Comparison of ENCODE assay signal across 8 cellular contexts in the genomic region with DNA sequence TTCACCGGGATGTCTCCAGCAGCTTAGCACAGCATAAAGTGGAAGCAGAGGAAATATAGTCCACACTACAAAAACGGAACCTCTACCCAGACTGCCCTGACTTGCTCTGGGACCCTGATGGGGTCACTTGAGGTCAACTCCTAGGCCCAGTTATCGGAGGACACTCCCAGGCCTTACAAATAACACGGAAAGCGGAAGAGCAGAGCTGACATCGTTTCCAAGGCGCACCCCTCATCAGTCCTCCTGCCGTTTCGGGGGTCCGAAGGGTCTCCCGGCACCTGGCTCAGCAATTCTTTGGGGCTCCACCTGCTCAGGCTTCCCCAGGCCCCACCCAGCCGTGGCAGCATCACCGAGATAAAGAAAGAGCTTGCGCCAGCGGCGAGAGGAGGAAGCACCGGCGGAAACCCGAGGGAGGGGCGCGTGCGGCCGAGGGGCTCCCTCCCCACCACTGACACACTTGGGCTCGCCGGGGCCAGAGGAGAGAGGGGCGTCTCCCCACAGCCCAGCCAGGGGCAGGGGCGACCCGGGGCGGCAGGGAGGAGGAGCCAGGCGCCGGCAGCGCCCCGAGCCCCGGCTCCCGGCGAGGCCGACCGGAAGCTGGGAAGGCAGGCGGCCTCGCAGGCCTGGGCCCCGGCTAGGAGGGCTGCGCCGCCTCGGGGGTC. TPM values are rescaled to one million over a fixed set of nuclear protein-coding genes. Genes with fewer than 3 reads are reported as not detected.
DNase-seq lines count a peak whose midpoint lies in the region.

No MANE protein-coding gene starts in this region.

- H3K27ac ChIP-seq in HUES64 (ENCODE audit: low read depth, low read length) (no peak overlapping the region), layer of hippocampus (ENCODE audit: low read depth, low read length) (peak overlapping the region; percentile 78)

- H3K27me3 ChIP-seq in HUES64 (ENCODE audit: insufficient read depth, low read length) (peaks cover 6% of the 10 kb centered on the region; the same call in 1 of the 2 replicates), layer of hippocampus (ENCODE audit: control insufficient read depth, insufficient read depth, low read length) (no peaks in the 10 kb centered on the region)

- WGBS in HUES64, result 7% methylated on average over 44 of the region's 44 CpGs

- DNase-seq in DMS53 (lab: John Stamatoyannopoulos, UW) (peak; percentile 66), DMS53 treated with DMSO at 0.1 percent for 48 hours (lab: John Stamatoyannopoulos, UW; ENCODE audit: unreplicated experiment) (no peak), HuH-7.5 (ENCODE audit: low spot score) (no peak)
- peak; percentile 24 for DNase-seq in activated CD4-positive, CD25-positive, alpha-beta regulatory T cell treated with anti-CD3 and anti-CD28 coated beads, Interleukin-2, amount 50 U/mL, for 16 hours (ENCODE audit: low read depth, low spot score)
- peak; percentile 79 for DNase-seq in central memory CD4-positive, alpha-beta T cell
- peak; percentile 59 for DNase-seq in stimulated activated CD4-positive, alpha-beta T cell treated with anti-CD3 and anti-CD28 coated beads, Interleukin-1b, Interleukin-23, amount 100 ng/mL, for 48 hours

- peak overlapping the region; percentile 77 for H3K4me3 ChIP-seq in HUES64 (ENCODE audit: low read length)

- peaks cover 3% of the 10 kb centered on the region; the same call in 1 of the 2 replicates for H3K4me1 ChIP-seq in HUES64 (ENCODE audit: insufficient read depth, low read length)

- H3K9me3 ChIP-seq in HUES64 (ENCODE audit: insufficient read depth, low read depth, low read length), result no peaks in the 10 kb centered on the region

- H3K9ac ChIP-seq in HUES64 (ENCODE audit: low read depth, low read length), result peak overlapping the region; percentile 62

- H3K36me3 ChIP-seq in HUES64 (ENCODE audit: insufficient read depth, low read length), result peaks cover 6% of the 10 kb centered on the region; the same call in 1 of the 2 replicates

RNA-seq across cellular contexts. Expression of gene CORO7, which starts 0.7 kb away (rescaled TPM):
- 10.0 TPM for polyA plus RNA-seq in HUES64 (2013, experiment 1 of 2)
- 14.5 TPM for polyA plus RNA-seq in HUES64 (2013, experiment 2 of 2)

RNA-seq across cellular contexts. Expression of gene DNAJA3, which starts 10.0 kb away (rescaled TPM):
- polyA plus RNA-seq in HUES64 (2013, experiment 1 of 2), result 39.6 TPM
- 40.3 TPM for polyA plus RNA-seq in HUES64 (2013, experiment 2 of 2)

RNA-seq across cellular contexts. Expression of gene VASN, which starts 44.0 kb away (rescaled TPM):
- polyA plus RNA-seq in HUES64 (2013, experiment 1 of 2), result 6.1 TPM
- polyA plus RNA-seq in HUES64 (2013, experiment 2 of 2), result 7.2 TPM

RNA-seq across cellular contexts. Expression of gene NMRAL1, which starts 58.8 kb away (rescaled TPM):
- polyA plus RNA-seq in HUES64 (2013, experiment 1 of 2), result 40.3 TPM
- polyA plus RNA-seq in HUES64 (2013, experiment 2 of 2), result 35.9 TPM

Comparison
In these comparisons a context has a peak if more than half of its experiments do, and no peak if none do; other contexts are left out.
1. DNase-seq: peak in DMS53 (single experiment), activated CD4-positive, CD25-positive, alpha-beta regulatory T cell treated with anti-CD3 and anti-CD28 coated beads, Interleukin-2, amount 50 U/mL, for 16 hours (single experiment), central memory CD4-positive, alpha-beta T cell (single experiment) and stimulated activated CD4-positive, alpha-beta T cell treated with anti-CD3 and anti-CD28 coated beads, Interleukin-1b, Interleukin-23, amount 100 ng/mL, for 48 hours (single experiment); none in DMS53 treated with DMSO at 0.1 percent for 48 hours (single experiment) and HuH-7.5 (single experiment).